1 cellular context compared by ENCODE assay signal in genomic region chr10:37495415-37495814, GRCh38.
TF ChIP-seq lines count a peak whose summit lies in the region.

No MANE protein-coding gene starts in this region.

TF ChIP-seq in GM23338, 12 proteins besides CTCF, POLR2A, EP300 and RAD21 (continued from another document):
- TF ChIP-seq ZNF462 (CRISPR knock-in tag; IDR thresholded peaks at IDR 0.05), result no peak
- no peak for TF ChIP-seq ETS1 (IDR thresholded peaks at IDR 0.05)
- TF ChIP-seq EZH2 (IDR thresholded peaks at IDR 0.05; ENCODE audit: low read depth, unreplicated experiment), result no peak
- no peak for TF ChIP-seq ZNF114 (CRISPR knock-in tag; IDR thresholded peaks at IDR 0.05)
- no peak for TF ChIP-seq REST (IDR thresholded peaks at IDR 0.05; ENCODE audit: unreplicated experiment)
- TF ChIP-seq JUNB (IDR thresholded peaks at IDR 0.05; ENCODE audit: unreplicated experiment), result no peak
- no peak for TF ChIP-seq CREB1 (CRISPR knock-in tag; IDR thresholded peaks at IDR 0.05; ENCODE audit: low read depth)
- no peak for TF ChIP-seq POLR2AphosphoS5 (IDR thresholded peaks at IDR 0.05; ENCODE audit: low read depth)
- TF ChIP-seq STAT1 (IDR thresholded peaks at IDR 0.05; ENCODE audit: unreplicated experiment), result no peak
- TF ChIP-seq NANOG (IDR thresholded peaks at IDR 0.05; ENCODE audit: borderline replicate concordance), result no peak
